Comparison of ENCODE assay signal across 9 cellular contexts in genomic region chr11:102268985-102269470, GRCh38. TPM values are rescaled to one million over a fixed set of nuclear protein-coding genes. Genes with fewer than 3 reads are reported as not detected.
A peak's percentile ranks its signal among the peaks of the same experiment; 100 is the strongest.
DNase-seq lines count a peak whose midpoint lies in the region; ATAC-seq, FAIRE-seq and TF ChIP-seq lines count a peak whose summit lies in the region.
"Had no signal": no experiment of that assay in that cellular context is flagged by ENCODE, and none has a peak within 500 bp of the region (broad histone marks: within the 10 kb centered on the region; RNA-seq: fewer than 3 reads in every experiment).

No MANE protein-coding gene starts in this region.

- peak overlapping the region; percentile 74 for H3K9ac ChIP-seq in keratinocyte (ENCODE audit: control insufficient read depth, extremely low read depth, insufficient read depth, low read length)

- H3K36me3 Mint-ChIP-seq in activated CD4-positive, alpha-beta T cell treated with anti-CD3 and anti-CD28 coated beads, Interleukin-2, amount 10 ng/mL, durations not matched to agents 24 days and 14 days (ENCODE audit: low read depth): no peaks in the 10 kb centered on the region
- H3K36me3 Mint-ChIP-seq in activated naive CD8-positive, alpha-beta T cell treated with anti-CD3 and anti-CD28 coated beads, Interleukin-2, amount 10 ng/mL, durations not matched to agents 7 days and 5 days: no peaks in the 10 kb centered on the region

- no peaks in the 10 kb centered on the region for H3K9me3 ChIP-seq in keratinocyte (ENCODE audit: control insufficient read depth, low read depth, low read length)
- H3K9me3 ChIP-seq in thyroid gland: no peaks in the 10 kb centered on the region

- POLR2A ChIA-PET in activated naive CD8-positive, alpha-beta T cell treated with anti-CD3 and anti-CD28 coated beads, Interleukin-2, amount 10 ng/mL, durations not matched to agents 7 days and 5 days (lab: Charles Lee): no interaction called here

- ATAC-seq in activated naive CD8-positive, alpha-beta T cell treated with anti-CD3 and anti-CD28 coated beads, Interleukin-2, amount 10 ng/mL, durations not matched to agents 7 days and 5 days (ENCODE audit: low read depth): no peak
- no peak for ATAC-seq in GM18505 (IDR thresholded peaks at IDR 0.05; ENCODE audit: unreplicated experiment)

- H3K4me3 ChIP-seq in keratinocyte (ENCODE audit: control insufficient read depth in 2 of 3, extremely low read depth in 1 of 3, insufficient read depth in 2 of 3, low read depth in 1 of 3, low read length in 3 of 3): peak overlapping the region; percentile 3 to 73 (median 59)
- H3K4me3 ChIP-seq in thyroid gland (replicated peaks in 1 of 3): peak overlapping the region in 2 of 3 donors; percentile 8 to 27

- peak in 2 of 3 experiments; percentile 5 to 44 for TF ChIP-seq CTCF in keratinocyte (optimal IDR thresholded peaks at IDR 0.05 in 1 of 3, IDR thresholded peaks at IDR 0.05 in 1 of 3, conservative IDR thresholded peaks at IDR 0.05 in 1 of 3; ENCODE audit: extremely low read depth in 1 of 3, insufficient read depth in 2 of 3, low read length in 3 of 3)
- TF ChIP-seq CTCF in thyroid gland (IDR thresholded peaks at IDR 0.05): peak in 1 of 6 experiments; percentile 0

- intact Hi-C loops in activated CD4-positive, alpha-beta T cell treated with anti-CD3 and anti-CD28 coated beads, Interleukin-2, amount 10 ng/mL, durations not matched to agents 24 days and 14 days (cut with micrococcal nuclease): loop anchor here (1.0 to 10.0 kb wide), 2 partner anchors 10 to 154 kb away; partner anchors contain the start of gene YAP1
- intact Hi-C loops in thyroid gland (cut with DNase I) (loop anchor here (10.0 kb wide), 1 partner anchor 164 kb away; no protein-coding TSS in a partner anchor), head of caudate nucleus (cut with DNase I) (no loop called here)

- H3K27me3 ChIP-seq in keratinocyte (ENCODE audit: control insufficient read depth, extremely low read depth, insufficient read depth, low read length) (no peaks in the 10 kb centered on the region), thyroid gland (no peaks in the 10 kb centered on the region)

- peak; percentile 13 for FAIRE-seq in keratinocyte (lab: Jason Lieb, UNC)

- peak overlapping the region; percentile 88 for H3K4me2 ChIP-seq in keratinocyte (ENCODE audit: control insufficient read depth, extremely low read depth, insufficient read depth, low read depth, low read length)

- dilution Hi-C loops in keratinocyte (cut with MboI; ENCODE audit: extremely low pct_ligation_motif_present, low sequenced_read_pairs): no loop called here

- H3K4me1 Mint-ChIP-seq in activated CD4-positive, alpha-beta T cell treated with anti-CD3 and anti-CD28 coated beads, Interleukin-2, amount 10 ng/mL, durations not matched to agents 24 days and 14 days: peaks cover 25% of the 10 kb centered on the region
- peaks cover 22% of the 10 kb centered on the region for H3K4me1 Mint-ChIP-seq in activated naive CD8-positive, alpha-beta T cell treated with anti-CD3 and anti-CD28 coated beads, Interleukin-2, amount 10 ng/mL, durations not matched to agents 7 days and 5 days

- no peak overlapping the region for H3K27ac Mint-ChIP-seq in activated CD4-positive, alpha-beta T cell treated with anti-CD3 and anti-CD28 coated beads, Interleukin-2, amount 10 ng/mL, durations not matched to agents 24 days and 14 days
- H3K27ac Mint-ChIP-seq in activated naive CD8-positive, alpha-beta T cell treated with anti-CD3 and anti-CD28 coated beads, Interleukin-2, amount 10 ng/mL, durations not matched to agents 7 days and 5 days: peak overlapping the region; percentile 2

- WGBS in thyroid gland, 2 donors: 11 to 12% methylated on average over 6 of the region's 6 CpGs

- no peaks in the 10 kb centered on the region for H4K20me1 ChIP-seq in keratinocyte (ENCODE audit: control insufficient read depth, extremely low read depth, insufficient read depth, low read length)

- H3K27ac ChIP-seq in keratinocyte (ENCODE audit: control insufficient read depth, insufficient read depth, low read length) (peak overlapping the region; percentile 85), thyroid gland (peak overlapping the region; percentile 11 to 68 (median 29)), caudate nucleus (ENCODE audit: low read depth, low read length) (no peak overlapping the region)
- H3K27ac ChIP-seq: C4-2B had no signal

- H2AFZ ChIP-seq in keratinocyte (ENCODE audit: control insufficient read depth, low read length): peak overlapping the region; percentile 4

- DNase-seq in activated CD4-positive, alpha-beta T cell treated with anti-CD3 and anti-CD28 coated beads, Interleukin-2, amount 10 ng/mL, durations not matched to agents 24 days and 14 days: no peak
- DNase-seq in activated CD4-positive, alpha-beta T cell treated with anti-CD3 and anti-CD28 coated beads for 48 hours: no peak
- DNase-seq in activated naive CD8-positive, alpha-beta T cell treated with anti-CD3 and anti-CD28 coated beads, Interleukin-2, amount 10 ng/mL, durations not matched to agents 7 days and 5 days: no peak
- DNase-seq in keratinocyte (ENCODE audit: low read depth, low spot score): no peak
- DNase-seq in thyroid gland: no peak
- DNase-seq in head of caudate nucleus: no peak
- DNase-seq in caudate nucleus (lab: John Stamatoyannopoulos, UW): no peak

- H3K4me1 ChIP-seq in keratinocyte (ENCODE audit: control insufficient read depth, extremely low read depth, insufficient read depth, low read length) (peaks cover 32% of the 10 kb centered on the region), thyroid gland (peaks cover 3 to 4% of the 10 kb centered on the region in 2 donors)

- H3K9me1 ChIP-seq in keratinocyte (ENCODE audit: control insufficient read depth, extremely low read depth, insufficient read depth, low read length): no peaks in the 10 kb centered on the region

- no peaks in the 10 kb centered on the region for H3K79me2 ChIP-seq in keratinocyte (ENCODE audit: control insufficient read depth, insufficient read depth, low read length)

- no peaks in the 10 kb centered on the region for H3K9me3 Mint-ChIP-seq in activated CD4-positive, alpha-beta T cell treated with anti-CD3 and anti-CD28 coated beads, Interleukin-2, amount 10 ng/mL, durations not matched to agents 24 days and 14 days
- no peaks in the 10 kb centered on the region for H3K9me3 Mint-ChIP-seq in activated naive CD8-positive, alpha-beta T cell treated with anti-CD3 and anti-CD28 coated beads, Interleukin-2, amount 10 ng/mL, durations not matched to agents 7 days and 5 days

- no peaks in the 10 kb centered on the region for H3K36me3 ChIP-seq in keratinocyte (ENCODE audit: control insufficient read depth in 2 of 2, extremely low read depth in 1 of 2, insufficient read depth in 2 of 2, low read length in 2 of 2)
- no peaks in the 10 kb centered on the region for H3K36me3 ChIP-seq in thyroid gland

- peaks cover 44% of the 10 kb centered on the region for H3K27me3 Mint-ChIP-seq in activated CD4-positive, alpha-beta T cell treated with anti-CD3 and anti-CD28 coated beads, Interleukin-2, amount 10 ng/mL, durations not matched to agents 24 days and 14 days
- H3K27me3 Mint-ChIP-seq in activated naive CD8-positive, alpha-beta T cell treated with anti-CD3 and anti-CD28 coated beads, Interleukin-2, amount 10 ng/mL, durations not matched to agents 7 days and 5 days: peaks cover 44% of the 10 kb centered on the region

- H3K4me3 Mint-ChIP-seq in activated CD4-positive, alpha-beta T cell treated with anti-CD3 and anti-CD28 coated beads, Interleukin-2, amount 10 ng/mL, durations not matched to agents 24 days and 14 days: peak overlapping the region; percentile 78
- H3K4me3 Mint-ChIP-seq in activated naive CD8-positive, alpha-beta T cell treated with anti-CD3 and anti-CD28 coated beads, Interleukin-2, amount 10 ng/mL, durations not matched to agents 7 days and 5 days: peak overlapping the region; percentile 69

- no peak for TF ChIP-seq POLR2A in thyroid gland (IDR thresholded peaks at IDR 0.05)
- TF ChIP-seq POLR2A in GM18505 (IDR thresholded peaks at IDR 0.05; ENCODE audit: borderline replicate concordance, extremely low read depth, insufficient read depth, insufficient read length): no peak

RNA-seq across cellular contexts. Expression of gene BIRC3, which starts 48.3 kb away (rescaled TPM):
- total RNA-seq in activated CD4-positive, alpha-beta T cell treated with anti-CD3 and anti-CD28 coated beads, Interleukin-2, amount 10 ng/mL, durations not matched to agents 24 days and 14 days: 100 and 102 TPM in 2 replicates
- 10 to 100 TPM; 55.0 to 59.3 TPM for total RNA-seq in activated naive CD8-positive, alpha-beta T cell treated with anti-CD3 and anti-CD28 coated beads, Interleukin-2, amount 10 ng/mL, durations not matched to agents 7 days and 5 days
- polyA plus RNA-seq in keratinocyte: 1.1 to 2.1 TPM (median 1.4 TPM) in 3 replicates
- polyA plus RNA-seq in keratinocyte (2011; ENCODE audit: low read depth): 3.8 TPM
- 0.73 and 1.7 TPM in 2 replicates for polyA plus RNA-seq in keratinocyte (2011; cell fraction: cytosol; rRNA removed)
- 1.4 and 1.6 TPM in 2 replicates for polyA plus RNA-seq in keratinocyte (2011; cell fraction: nucleus; rRNA removed)
- polyA plus RNA-seq in keratinocyte (2012; ENCODE audit: low replicate concordance): 1.3 and 1.8 TPM in 2 replicates
- 0.92 to 2.1 TPM in 2 of 3 replicates, not detected in the other for polyA minus RNA-seq in keratinocyte
- polyA minus RNA-seq in keratinocyte (2011; cell fraction: cytosol; rRNA and poly(A)+ RNA removed): 2.3 TPM
- 1.9 and 2.6 TPM in 2 replicates for polyA minus RNA-seq in keratinocyte (2011; cell fraction: nucleus; rRNA and poly(A)+ RNA removed)
- total RNA-seq in thyroid gland: 1 to 10 TPM; 2.0 to 6.0 (median 4.1) TPM

Comparison
In these comparisons a context has a peak if more than half of its experiments do, and no peak if none do; other contexts are left out.
1. RNA of gene BIRC3, which starts 48.3 kb away (total RNA-seq): 100 to 102 TPM in activated CD4-positive, alpha-beta T cell treated with anti-CD3 and anti-CD28 coated beads, Interleukin-2, amount 10 ng/mL, durations not matched to agents 24 days and 14 days and 55.0 to 59.3 TPM in activated naive CD8-positive, alpha-beta T cell treated with anti-CD3 and anti-CD28 coated beads, Interleukin-2, amount 10 ng/mL, durations not matched to agents 7 days and 5 days; 2.0 to 6.0 TPM in thyroid gland; every median in the first group is over 4 times any median in the second.